ENCODE assay signal across 8 cellular contexts in the genomic region with DNA sequence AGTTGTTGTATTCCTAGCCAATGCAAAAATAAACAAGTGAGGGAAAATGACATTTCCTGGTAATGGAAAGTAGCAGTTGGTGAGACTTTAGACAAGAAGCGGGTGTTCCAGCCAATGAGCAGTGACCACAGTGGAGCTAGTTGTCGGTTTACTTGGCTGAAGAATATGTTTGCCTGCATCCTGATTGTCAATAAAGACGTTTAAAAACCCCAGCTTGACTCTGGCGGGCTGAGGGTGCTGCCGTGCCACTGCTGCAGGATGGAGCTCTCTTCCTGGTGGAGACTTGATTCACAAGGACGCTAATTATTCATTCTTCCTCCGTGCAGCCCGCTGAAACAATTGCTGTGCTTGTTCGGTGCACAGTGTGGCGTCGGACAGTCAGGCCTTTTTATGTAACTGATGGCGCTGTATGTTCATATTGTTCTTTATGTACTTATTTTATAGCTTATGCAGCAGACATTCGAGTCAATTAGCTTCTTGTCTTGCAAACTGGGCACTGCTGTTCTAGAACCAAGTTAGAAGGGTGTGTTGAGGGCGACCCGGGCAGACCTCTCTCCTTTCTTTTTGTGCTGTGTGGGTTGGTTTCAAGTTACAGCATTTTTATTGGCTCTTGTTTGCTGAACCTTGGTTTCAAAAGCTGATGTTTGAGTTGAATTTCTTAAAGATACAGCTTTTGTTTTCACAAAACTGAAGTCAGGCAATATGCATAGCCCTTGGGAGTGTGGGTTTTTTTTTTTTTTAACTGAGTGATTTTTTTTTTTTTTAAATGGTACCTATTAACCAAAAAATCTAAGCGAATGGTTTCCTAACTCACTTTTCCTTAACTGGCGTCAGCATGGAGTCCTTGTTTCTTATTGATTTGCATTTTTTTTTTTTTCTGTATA.
DNase-seq lines count a peak whose midpoint lies in the region; ATAC-seq, FAIRE-seq and TF ChIP-seq lines count a peak whose summit lies in the region.

No MANE protein-coding gene starts in this region.

- DNase-seq in COLO668 (lab: John Stamatoyannopoulos, UW; ENCODE audit: unreplicated experiment) (peak; percentile 59), NCI-H2029 treated with DMSO at 0.1 percent for 48 hours (lab: John Stamatoyannopoulos, UW) (peak; percentile 88), K562 (ENCODE audit: extremely low read depth in 1 of 4, low spot score in 3 of 4) (peak in 2 of 4 experiments; percentile 67 to 68), gastrocnemius medialis (no peak), activated gamma-delta T cell treated with Interleukin-2 at 50 U/mL for 16 hours (no peak)

- H3K27ac ChIP-seq in K562 (ENCODE audit: extremely low read depth, low read depth, low read length) (peak overlapping the region; percentile 57), iPS-18a (ENCODE audit: low read length) (peak overlapping the region; percentile 36), gastrocnemius medialis (peak overlapping the region; percentile 6 to 79 (median 62))

- TF ChIP-seq CTCF in K562 (IDR thresholded peaks at IDR 0.05 in 2 of 3, conservative IDR thresholded peaks at IDR 0.05 in 1 of 3; ENCODE audit: insufficient read depth in 2 of 3, low read depth in 1 of 3, low read length in 3 of 3) (peak in 2 of 3 experiments; percentile 15 to 18; a peak in 3 of 6 replicates), gastrocnemius medialis (IDR thresholded peaks at IDR 0.05 in 4 of 5, conservative IDR thresholded peaks at IDR 0.05 in 1 of 5) (no peak)

- H4K20me1 ChIP-seq in K562 (replicated peaks; ENCODE audit: control insufficient read depth, insufficient read depth, low read length) = no peaks in the 10 kb centered on the region

- H3K4me2 ChIP-seq in K562 (ENCODE audit: insufficient read depth, low read length) = peak overlapping the region; percentile 76

- H3K9ac ChIP-seq in K562 (ENCODE audit: insufficient read depth in 1 of 2, low read depth in 2 of 2, low read length in 2 of 2) = peak overlapping the region; percentile 35 to 84
- peak overlapping the region; percentile 55 for H3K9ac ChIP-seq in iPS-18a (ENCODE audit: low read length)

- H3K79me2 ChIP-seq in K562 (ENCODE audit: control insufficient read depth, insufficient read depth, low read length) = peaks cover 12% of the 10 kb centered on the region; the same call in 1 of the 3 replicates

- CTCF ChIA-PET in K562 (lab: Yijun Ruan, JAX; ENCODE audit: low intra/inter-chr PET ratio) = no interaction called here

- BruUV-seq in K562 (replicated peaks; lab: Mats Ljungman, UMichigan) = TSS peak; percentile 70

- 0 out of 2 replicates have a peak, but pooled peaks have one; percentile 34 for TF ChIP-seq POLR2A in K562 (conservative IDR thresholded peaks at IDR 0.05)
- TF ChIP-seq POLR2A in gastrocnemius medialis (IDR thresholded peaks at IDR 0.05) = no peak

- H3K36me3 ChIP-seq in K562 (ENCODE audit: control insufficient read depth, insufficient read depth, low read length) = no peaks in the 10 kb centered on the region
- no peaks in the 10 kb centered on the region for H3K36me3 ChIP-seq in iPS-18a (ENCODE audit: control insufficient read depth, low read depth, low read length)
- no peaks in the 10 kb centered on the region for H3K36me3 ChIP-seq in gastrocnemius medialis

- ATAC-seq in GM21529 (IDR thresholded peaks at IDR 0.05; ENCODE audit: unreplicated experiment) (peak; percentile 81), K562 (peak; percentile 87), gastrocnemius medialis (peak; percentile 46 to 63), HG03457 (IDR thresholded peaks at IDR 0.05; ENCODE audit: unreplicated experiment) (no peak)

- peaks cover 9 to 35% of the 10 kb centered on the region in 2 experiments; a peak in 4 of 5 replicates for H3K4me1 ChIP-seq in K562 (replicated peaks in 1 of 2; ENCODE audit: control insufficient read depth in 2 of 2, insufficient read depth in 2 of 2, low read length in 2 of 2)
- peaks cover 56% of the 10 kb centered on the region for H3K4me1 ChIP-seq in iPS-18a (ENCODE audit: control insufficient read depth, low read depth, low read length)
- peaks cover 79 to 92% of the 10 kb centered on the region in 2 donors for H3K4me1 ChIP-seq in gastrocnemius medialis

- H3K27me3 ChIP-seq in K562 (ENCODE audit: control insufficient read depth in 2 of 2, insufficient read depth in 2 of 2, low read length in 2 of 2) (no peaks in the 10 kb centered on the region), iPS-18a (ENCODE audit: control insufficient read depth, insufficient read depth, low read length) (no peaks in the 10 kb centered on the region), gastrocnemius medialis (no peaks in the 10 kb centered on the region)

- FAIRE-seq in K562 (lab: Jason Lieb, UNC) = peak; percentile 83

- peak overlapping the region; percentile 18 for H3K4me3 ChIP-seq in K562
- H3K4me3 ChIP-seq in iPS-18a (ENCODE audit: low read length) = peak overlapping the region; percentile 54
- peak overlapping the region; percentile 5 to 56 (median 47) for H3K4me3 ChIP-seq in gastrocnemius medialis

- intact Hi-C loops in K562 (cut with micrococcal nuclease) (loop anchor here (2.0 to 5.0 kb wide), 3 partner anchors 15 to 59 kb away; no protein-coding TSS in a partner anchor), gastrocnemius medialis (cut with DNase I; ENCODE audit: low total_unique reads) (no loop called here)

- peak; percentile 23 to 26; a peak in 3 of 4 replicates for TF ChIP-seq RAD21 in K562 (CRISPR knock-in tag; conservative IDR thresholded peaks at IDR 0.05 in 1 of 2, IDR thresholded peaks at IDR 0.05 in 1 of 2)

- no peak for TF ChIP-seq EP300 in K562 (IDR thresholded peaks at IDR 0.05; ENCODE audit: low read length)

- peak overlapping the region; percentile 77 for H2AFZ ChIP-seq in K562 (ENCODE audit: low read depth, low read length)

- 3% methylated on average over 17 of the region's 17 CpGs for WGBS in K562 (ENCODE audit: insufficient coverage, low coverage, missing lambda C conversion rate)

- POLR2A ChIA-PET in K562 (lab: Yijun Ruan, JAX) = interaction anchor here (0.7 to 2.3 kb wide), 10 partner anchors 8 to 143 kb away, joined by 3 to 21 read pairs (median 4); no protein-coding TSS in a partner anchor

- in situ Hi-C loops in K562 (cut with MboI) = no loop called here
- in situ Hi-C loops in gastrocnemius medialis (cut with MboI; ENCODE audit: low sequenced_read_pairs in 4 of 4) = no loop called here

- no peaks in the 10 kb centered on the region for H3K9me1 ChIP-seq in K562 (ENCODE audit: control insufficient read depth, insufficient read depth, low read length)

- H3K9me3 ChIP-seq in K562 (replicated peaks; ENCODE audit: control insufficient read depth, insufficient read depth, low read depth, low read length) (no peaks in the 10 kb centered on the region), iPS-18a (ENCODE audit: control insufficient read depth, low read depth, low read length) (peaks cover 3% of the 10 kb centered on the region), gastrocnemius medialis (no peaks in the 10 kb centered on the region)

TF ChIP-seq in K562, 482 proteins besides CTCF, POLR2A, EP300 and RAD21 (continues in another document):
- no peak for TF ChIP-seq JUN (IDR thresholded peaks at IDR 0.05; ENCODE audit: borderline replicate concordance, low read depth, low read length)
- no peak for TF ChIP-seq JUN (CRISPR knock-in tag; IDR thresholded peaks at IDR 0.05; ENCODE audit: borderline replicate concordance)
- TF ChIP-seq ZNF41 (CRISPR knock-in tag; conservative IDR thresholded peaks at IDR 0.05) = no peak
- no peak for TF ChIP-seq MAFG (tag; conservative IDR thresholded peaks at IDR 0.05)
- TF ChIP-seq FOXK2 (conservative IDR thresholded peaks at IDR 0.05 in 1 of 2, IDR thresholded peaks at IDR 0.05 in 1 of 2; ENCODE audit: low read depth in 2 of 2) = peak in 1 of 2 experiments; percentile 14; a peak in 2 of 4 replicates
- TF ChIP-seq PPARD (CRISPR knock-in tag; IDR thresholded peaks at IDR 0.05) = no peak
- TF ChIP-seq, protein P1, sequence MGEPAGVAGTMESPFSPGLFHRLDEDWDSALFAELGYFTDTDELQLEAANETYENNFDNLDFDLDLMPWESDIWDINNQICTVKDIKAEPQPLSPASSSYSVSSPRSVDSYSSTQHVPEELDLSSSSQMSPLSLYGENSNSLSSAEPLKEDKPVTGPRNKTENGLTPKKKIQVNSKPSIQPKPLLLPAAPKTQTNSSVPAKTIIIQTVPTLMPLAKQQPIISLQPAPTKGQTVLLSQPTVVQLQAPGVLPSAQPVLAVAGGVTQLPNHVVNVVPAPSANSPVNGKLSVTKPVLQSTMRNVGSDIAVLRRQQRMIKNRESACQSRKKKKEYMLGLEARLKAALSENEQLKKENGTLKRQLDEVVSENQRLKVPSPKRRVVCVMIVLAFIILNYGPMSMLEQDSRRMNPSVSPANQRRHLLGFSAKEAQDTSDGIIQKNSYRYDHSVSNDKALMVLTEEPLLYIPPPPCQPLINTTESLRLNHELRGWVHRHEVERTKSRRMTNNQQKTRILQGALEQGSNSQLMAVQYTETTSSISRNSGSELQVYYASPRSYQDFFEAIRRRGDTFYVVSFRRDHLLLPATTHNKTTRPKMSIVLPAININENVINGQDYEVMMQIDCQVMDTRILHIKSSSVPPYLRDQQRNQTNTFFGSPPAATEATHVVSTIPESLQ (CRISPR knock-in tag; IDR thresholded peaks at IDR 0.05) = no peak
- TF ChIP-seq, protein P2, sequence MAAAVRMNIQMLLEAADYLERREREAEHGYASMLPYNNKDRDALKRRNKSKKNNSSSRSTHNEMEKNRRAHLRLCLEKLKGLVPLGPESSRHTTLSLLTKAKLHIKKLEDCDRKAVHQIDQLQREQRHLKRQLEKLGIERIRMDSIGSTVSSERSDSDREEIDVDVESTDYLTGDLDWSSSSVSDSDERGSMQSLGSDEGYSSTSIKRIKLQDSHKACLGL (CRISPR knock-in tag; IDR thresholded peaks at IDR 0.05; ENCODE audit: borderline replicate concordance, poor library complexity, severe bottlenecking) = no peak
- TF ChIP-seq ZBTB17 (CRISPR knock-in tag; IDR thresholded peaks at IDR 0.05) = no peak
- TF ChIP-seq SREBF1 (IDR thresholded peaks at IDR 0.05; ENCODE audit: borderline replicate concordance, low read depth, low read length) = no peak
- no peak for TF ChIP-seq NCOR1 (IDR thresholded peaks at IDR 0.05)
- 0 out of 2 replicates have a peak, but pooled peaks have one; percentile 50 for TF ChIP-seq NFATC3 (IDR thresholded peaks at IDR 0.05)
- no peak for TF ChIP-seq RUNX1 (IDR thresholded peaks at IDR 0.05; ENCODE audit: low read depth)

Comparison
In these comparisons a context has a peak if more than half of its experiments do, and no peak if none do; other contexts are left out.
1. DNase-seq: peak in COLO668 (single experiment) and NCI-H2029 treated with DMSO at 0.1 percent for 48 hours (single experiment); none in gastrocnemius medialis (0 of 2) and activated gamma-delta T cell treated with Interleukin-2 at 50 U/mL for 16 hours (single experiment).
2. CTCF ChIP-seq: peak in K562 (2 of 3); none in gastrocnemius medialis (0 of 5).
3. Peak in every context shown above with its lines, with median percentiles within 50 percentile points of each other: H3K27ac ChIP-seq and H3K4me3 ChIP-seq.